21 cellular contexts compared by ENCODE assay signal in the genomic region with DNA sequence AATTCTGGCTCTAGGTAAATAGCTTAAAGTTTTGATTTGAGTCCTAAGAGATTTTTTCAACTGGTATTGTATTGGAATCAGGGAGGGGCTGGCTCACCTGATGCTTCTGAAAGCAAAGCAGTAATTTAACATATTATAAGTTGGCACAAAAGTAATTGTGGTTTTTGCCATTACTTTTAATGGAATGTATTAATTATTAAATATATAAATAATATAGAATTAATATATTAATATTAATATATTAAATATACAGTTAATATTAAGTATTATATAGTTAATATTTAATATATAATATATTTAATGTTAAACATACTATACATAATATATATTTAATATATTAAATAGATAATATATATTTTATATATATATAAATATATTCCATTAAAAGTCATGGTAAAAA. TPM values are rescaled to one million over a fixed set of nuclear protein-coding genes. Genes with fewer than 3 reads are reported as not detected.
DNase-seq lines count a peak whose midpoint lies in the region; ATAC-seq, FAIRE-seq and TF ChIP-seq lines count a peak whose summit lies in the region.
"Had no signal": no experiment of that assay in that cellular context is flagged by ENCODE, and none has a peak within 500 bp of the region (broad histone marks: within the 10 kb centered on the region; RNA-seq: fewer than 3 reads in every experiment).

No MANE protein-coding gene starts in this region.

- H3K4me1 Mint-ChIP-seq in activated CD4-positive, alpha-beta T cell treated with anti-CD3 and anti-CD28 coated beads, Interleukin-2, amount 10 ng/mL, durations not matched to agents 7 days and 5 days, result peaks cover 4% of the 10 kb centered on the region
- H3K4me1 Mint-ChIP-seq: GM23338 had no signal

- no peak overlapping the region for H3K9ac ChIP-seq in OCI-LY3 (ENCODE audit: low read length)
- H3K9ac ChIP-seq in GM12878 (ENCODE audit: control insufficient read depth, insufficient read depth, low read length), result no peak overlapping the region
- H3K9ac ChIP-seq: BLaER1 had no signal

- intact Hi-C loops in GM12878 (cut with micrococcal nuclease; ENCODE audit: unreplicated experiment), result no loop called here

- H3K27ac ChIP-seq in OCI-LY3 (ENCODE audit: low read length) (no peak overlapping the region), GM12878 (ENCODE audit: control insufficient read depth, insufficient read depth) (no peak overlapping the region)
- H3K27ac ChIP-seq: 22Rv1, BLaER1, HL-60 had no signal

- H3K36me3 ChIP-seq in OCI-LY3 (replicated peaks; ENCODE audit: low read depth, low read length) (peaks cover 5% of the 10 kb centered on the region), GM12878 (ENCODE audit: control insufficient read depth in 2 of 2, insufficient read depth in 2 of 2, low read length in 1 of 2) (peaks cover 0 to 2% of the 10 kb centered on the region in 2 experiments; a peak in 2 of 4 replicates)

- H3K79me2 ChIP-seq in OCI-LY3 (ENCODE audit: low read length), result peaks cover 41% of the 10 kb centered on the region
- H3K79me2 ChIP-seq in GM12878 (ENCODE audit: control insufficient read depth, insufficient read depth, low read length), result peaks cover 1% of the 10 kb centered on the region

- no peaks in the 10 kb centered on the region for H3K9me3 Mint-ChIP-seq in activated CD4-positive, alpha-beta T cell treated with anti-CD3 and anti-CD28 coated beads, Interleukin-2, amount 10 ng/mL, durations not matched to agents 7 days and 5 days
- H3K9me3 Mint-ChIP-seq: GM23338 had no signal

- CTCF ChIA-PET in GM12878 (lab: Yijun Ruan, JAX), result interaction anchor here (0.6 to 3.7 kb wide), 7 partner anchors 8 to 530 kb away, joined by 3 to 15 read pairs (median 4); a partner anchor contains a TSS
- CTCF ChIA-PET in activated CD4-positive, alpha-beta T cell treated with anti-CD3 and anti-CD28 coated beads, Interleukin-2, amount 10 ng/mL, durations not matched to agents 7 days and 5 days (lab: Charles Lee), result interaction anchor here (1.0 kb wide), 1 partner anchor 16 kb away, joined by 3 read pairs; no protein-coding TSS in a partner anchor

- no peaks in the 10 kb centered on the region for H3K27me3 Mint-ChIP-seq in activated CD4-positive, alpha-beta T cell treated with anti-CD3 and anti-CD28 coated beads, Interleukin-2, amount 10 ng/mL, durations not matched to agents 7 days and 5 days
- H3K27me3 Mint-ChIP-seq: CD4-positive, alpha-beta memory T cell had no signal

- no peak overlapping the region for H3K4me3 Mint-ChIP-seq in activated CD4-positive, alpha-beta T cell treated with anti-CD3 and anti-CD28 coated beads, Interleukin-2, amount 10 ng/mL, durations not matched to agents 7 days and 5 days
- H3K4me3 Mint-ChIP-seq: CD14-positive monocyte; CD4-positive, alpha-beta memory T cell; GM23338 had no signal

- no peak overlapping the region for H2AFZ ChIP-seq in OCI-LY3 (ENCODE audit: low read depth, low read length)
- H2AFZ ChIP-seq in GM12878 (ENCODE audit: control insufficient read depth, low read depth, low read length), result no peak overlapping the region
- H2AFZ ChIP-seq: GM23338 had no signal

- SMC1A ChIA-PET in GM12878 (lab: Charles Lee; ENCODE audit: uncharacterized antibody, unreplicated experiment), result interaction anchor here (1.0 to 1.9 kb wide), 5 partner anchors 10 to 289 kb away, joined by 3 to 6 read pairs (median 4); a partner anchor contains a TSS

- TF ChIP-seq EP300 in GM12878 (IDR thresholded peaks at IDR 0.05; ENCODE audit: borderline replicate concordance in 1 of 2, control insufficient read depth in 1 of 2, low read depth in 2 of 2, low read length in 2 of 2), result no peak

- no peak overlapping the region for H3K27ac Mint-ChIP-seq in activated CD4-positive, alpha-beta T cell treated with anti-CD3 and anti-CD28 coated beads, Interleukin-2, amount 10 ng/mL, durations not matched to agents 7 days and 5 days
- H3K27ac Mint-ChIP-seq: CD14-positive monocyte; CD4-positive, alpha-beta memory T cell; GM23338 had no signal

- no peak for ATAC-seq in GM12878
- ATAC-seq: GM23338 had no signal

- DNase-seq in GM12878 (ENCODE audit: low read depth, low spot score) (no peak), frontal cortex (ENCODE audit: low spot score in 2 of 2) (no peak), mucosa of gallbladder (ENCODE audit: low spot score) (no peak), DMS79 treated with DMSO at 0.1 percent for 48 hours (lab: John Stamatoyannopoulos, UW) (no peak)
- DNase-seq in activated CD4-positive, alpha-beta T cell treated with anti-CD3 and anti-CD28 coated beads for 48 hours, result no peak
- DNase-seq in activated CD4-positive, alpha-beta T cell treated with anti-CD3 and anti-CD28 coated beads, Interleukin-2, amount 10 ng/mL, durations not matched to agents 7 days and 5 days, result no peak
- DNase-seq: CD4-positive, alpha-beta memory T cell; DMS153; DMS79; HCEC 1CT; IMR-90 had no signal

- H3K27me3 ChIP-seq in OCI-LY3 (ENCODE audit: low read depth, low read length) (no peaks in the 10 kb centered on the region), GM12878 (replicated peaks in 1 of 2; ENCODE audit: control insufficient read depth in 2 of 2, insufficient read depth in 2 of 2, low read length in 1 of 2) (no peaks in the 10 kb centered on the region)
- H3K27me3 ChIP-seq: BLaER1 had no signal

- H4K20me1 ChIP-seq in OCI-LY3 (ENCODE audit: insufficient read depth, low read length), result no peaks in the 10 kb centered on the region
- H4K20me1 ChIP-seq in GM12878 (ENCODE audit: control insufficient read depth, insufficient read depth), result no peaks in the 10 kb centered on the region

- no peak for TF ChIP-seq POLR2A in GM12878 (IDR thresholded peaks at IDR 0.05; ENCODE audit: low read depth, low read length)

- H3K4me1 ChIP-seq in OCI-LY3 (ENCODE audit: low read length) (peaks cover 2% of the 10 kb centered on the region; the same call in 1 of the 2 replicates), GM12878 (ENCODE audit: control insufficient read depth, insufficient read depth, low read length) (no peaks in the 10 kb centered on the region)
- H3K4me1 ChIP-seq: BLaER1 had no signal

- FAIRE-seq in A204.1 (lab: Jason Lieb, UNC) (peak; percentile 99), GM12878 (lab: Jason Lieb, UNC) (no peak), frontal cortex (lab: Jason Lieb, UNC) (peak; percentile 91)
- FAIRE-seq: GM12891, H54, HTR-8/SVneo had no signal

- in situ Hi-C loops in GM12878 (cut with MboI), result no loop called here

- TF ChIP-seq CTCF in OCI-LY3 (IDR thresholded peaks at IDR 0.05; ENCODE audit: low read depth, low read length) (no peak), GM12878 (IDR thresholded peaks at IDR 0.05 in 2 of 3, conservative IDR thresholded peaks at IDR 0.05 in 1 of 3; ENCODE audit: control insufficient read depth in 2 of 3, extremely low read depth in 1 of 3, insufficient read depth in 1 of 3, low read depth in 3 of 3, low read length in 3 of 3) (no peak)

- no peak for TF ChIP-seq RAD21 in GM12878 (IDR thresholded peaks at IDR 0.05; ENCODE audit: insufficient read depth, low read depth, low read length)

- BruUV-seq in GM12878 (replicated peaks; lab: Mats Ljungman, UMichigan), result no TSS peak

- H3K9me3 ChIP-seq in OCI-LY3 (ENCODE audit: insufficient read depth, low read length) (no peaks in the 10 kb centered on the region), GM12878 (replicated peaks; ENCODE audit: control insufficient read depth, insufficient read depth, low read length) (no peaks in the 10 kb centered on the region; the same call in 2 of the 3 replicates)

- H3K4me3 ChIP-seq in OCI-LY3 (ENCODE audit: low read length) (no peak overlapping the region), GM12878 (0 out of 2 replicates have a peak overlapping the region, but pooled peaks have one; percentile 13)
- H3K4me3 ChIP-seq: BLaER1, GM23338 had no signal

- POLR2A ChIA-PET in GM12878 (lab: Charles Lee), result interaction anchor here (1.5 kb wide), 1 partner anchor 10 kb away, joined by 4 read pairs; a partner anchor contains a TSS
- POLR2A ChIA-PET in activated CD4-positive, alpha-beta T cell treated with anti-CD3 and anti-CD28 coated beads, Interleukin-2, amount 10 ng/mL, durations not matched to agents 7 days and 5 days (lab: Charles Lee), result no interaction called here

- peaks cover 29% of the 10 kb centered on the region for H3K36me3 Mint-ChIP-seq in activated CD4-positive, alpha-beta T cell treated with anti-CD3 and anti-CD28 coated beads, Interleukin-2, amount 10 ng/mL, durations not matched to agents 7 days and 5 days (ENCODE audit: low read depth)

- H3K4me2 ChIP-seq in OCI-LY3 (ENCODE audit: low read length), result peak overlapping the region; percentile 4; the same call in 1 of the 2 replicates
- no peak overlapping the region for H3K4me2 ChIP-seq in GM12878 (ENCODE audit: control insufficient read depth, insufficient read depth)
- H3K4me2 ChIP-seq: BLaER1, GM23338 had no signal

- RAD21 ChIA-PET in GM12878 (lab: Charles Lee; ENCODE audit: unreplicated experiment), result interaction anchor here (1.9 kb wide), 1 partner anchor 314 kb away, joined by 4 read pairs; no protein-coding TSS in a partner anchor

RNA-seq across cellular contexts. Expression of a gene that starts 10.4 kb away (rescaled TPM):
- 159 and 173 TPM in 2 replicates for total RNA-seq in GM12878 (2013; cell fraction: nucleolus; rRNA removed)
- total RNA-seq in GM12878 (2014; rRNA removed), result 40.5 and 49.2 TPM in 2 replicates
- 82.2 and 85.9 TPM in 2 replicates for total RNA-seq in GM12878 (2014; rRNA removed; fragmentation: Illumina TruSeq; extraction: Trizol)
- 31.5 and 34.4 TPM in 2 replicates for total RNA-seq in GM12878 (2021)
- polyA plus RNA-seq in GM12878 (2011; ENCODE audit: low read depth), result 11.2 TPM
- 16.4 and 25.4 TPM in 2 replicates for polyA plus RNA-seq in GM12878 (2011; rRNA removed)
- polyA plus RNA-seq in GM12878 (2011; cell fraction: cytosol; rRNA removed), result 5.2 and 5.8 TPM in 2 replicates
- polyA plus RNA-seq in GM12878 (2011; cell fraction: nucleus; rRNA removed), result 12.5 and 13.3 TPM in 2 replicates
- polyA plus RNA-seq in GM12878 (2012), result 17.7 and 21.8 TPM in 2 replicates
- polyA plus RNA-seq in GM12878 (2014; fragmentation: Illumina TruSeq; extraction: Trizol), result 58.9 and 65.0 TPM in 2 replicates
- polyA plus RNA-seq in GM12878 (2014; fragmentation: Nextera tagmentation; extraction: Ambion mirVana), result 10 to 100 TPM; 47.6 to 83.3 TPM
- polyA plus RNA-seq in GM12878 (2014; rRNA removed), result 14.9 and 19.2 TPM in 2 replicates
- 10 to 100 TPM; 41.4 to 42.6 TPM for polyA plus RNA-seq in GM12878 (2016; fragmentation: Nextera tagmentation; extraction: Ambion mirVana)
- polyA minus RNA-seq in GM12878 (2011; rRNA and poly(A)+ RNA removed), result 24.7 and 36.1 TPM in 2 replicates
- 11.0 and 12.0 TPM in 2 replicates for polyA minus RNA-seq in GM12878 (2011; cell fraction: cytosol; rRNA and poly(A)+ RNA removed)
- 49.6 and 82.3 TPM in 2 replicates for polyA minus RNA-seq in GM12878 (2011; cell fraction: nucleus; rRNA and poly(A)+ RNA removed)
- 44.8 TPM for total RNA-seq in frontal cortex
- 30.4 TPM for total RNA-seq in mucosa of gallbladder
- total RNA-seq in activated CD4-positive, alpha-beta T cell treated with anti-CD3 and anti-CD28 coated beads, Interleukin-2, amount 10 ng/mL, durations not matched to agents 7 days and 5 days, result 10 to 100 TPM; 41.3 to 46.1 TPM

RNA-seq across cellular contexts. Expression of a gene that starts 14.1 kb away (rescaled TPM):
- total RNA-seq in GM12878 (2013; cell fraction: nucleolus; rRNA removed), result 0.27 and 0.29 TPM in 2 replicates
- 0.05 TPM in 1 of 2 replicates, not detected in the other for total RNA-seq in GM12878 (2014; rRNA removed)
- 0.09 and 0.14 TPM in 2 replicates for total RNA-seq in GM12878 (2014; rRNA removed; fragmentation: Illumina TruSeq; extraction: Trizol)
- total RNA-seq in GM12878 (2021), result 0.36 TPM in 1 of 2 replicates, not detected in the other
- 0.09 TPM for polyA plus RNA-seq in GM12878 (2011; ENCODE audit: low read depth)
- 0.10 and 0.16 TPM in 2 replicates for polyA plus RNA-seq in GM12878 (2011; rRNA removed)
- polyA plus RNA-seq in GM12878 (2011; cell fraction: cytosol; rRNA removed), result 0.05 and 0.06 TPM in 2 replicates
- polyA plus RNA-seq in GM12878 (2011; cell fraction: nucleus; rRNA removed), result 0.12 and 0.16 TPM in 2 replicates
- polyA plus RNA-seq in GM12878 (2012), result 0.14 and 0.30 TPM in 2 replicates
- polyA plus RNA-seq in GM12878 (2014; fragmentation: Illumina TruSeq; extraction: Trizol), result 0.06 and 0.14 TPM in 2 replicates
- polyA plus RNA-seq in GM12878 (2014; fragmentation: Nextera tagmentation; extraction: Ambion mirVana), result under 1 TPM; 0.04 to 0.06 TPM
- 0.03 and 0.06 TPM in 2 replicates for polyA plus RNA-seq in GM12878 (2014; rRNA removed)
- polyA plus RNA-seq in GM12878 (2016; fragmentation: Nextera tagmentation; extraction: Ambion mirVana), result not detected
- polyA minus RNA-seq in GM12878 (2011; rRNA and poly(A)+ RNA removed), result 0.15 TPM in 1 of 2 replicates, not detected in the other
- not detected in 2 replicates for polyA minus RNA-seq in GM12878 (2011; cell fraction: cytosol; rRNA and poly(A)+ RNA removed)
- 0.38 TPM in 1 of 2 replicates, not detected in the other for polyA minus RNA-seq in GM12878 (2011; cell fraction: nucleus; rRNA and poly(A)+ RNA removed)
- total RNA-seq in frontal cortex, result not detected
- total RNA-seq in mucosa of gallbladder, result not detected
- not detected for total RNA-seq in activated CD4-positive, alpha-beta T cell treated with anti-CD3 and anti-CD28 coated beads, Interleukin-2, amount 10 ng/mL, durations not matched to agents 7 days and 5 days
- total RNA-seq: CD4-positive, alpha-beta memory T cell had no signal
- polyA plus RNA-seq: CD14-positive monocyte; CD4-positive, alpha-beta memory T cell had no signal
